In genomic region chr13:110559429-110559943, GRCh38 we compare ENCODE assay signal across 9 cellular contexts. TPM values are rescaled to one million over a fixed set of nuclear protein-coding genes. Genes with fewer than 3 reads are reported as not detected.
DNase-seq lines count a peak whose midpoint lies in the region; ATAC-seq, FAIRE-seq and TF ChIP-seq lines count a peak whose summit lies in the region.
"Had no signal": no experiment of that assay in that cellular context is flagged by ENCODE, and none has a peak within 500 bp of the region (broad histone marks: within the 10 kb centered on the region; RNA-seq: fewer than 3 reads in every experiment).

No MANE protein-coding gene starts in this region.

- no peak for FAIRE-seq in urothelium cell line (lab: Jason Lieb, UNC)
- FAIRE-seq: colon had no signal

- H3K27me3 Mint-ChIP-seq in activated CD8-positive, alpha-beta T cell treated with anti-CD3 and anti-CD28 coated beads, Interleukin-2, amount 10 ng/mL, durations not matched to agents 7 days and 5 days (ENCODE audit: low read depth): peaks cover 14% of the 10 kb centered on the region

- peaks cover 2% of the 10 kb centered on the region for H3K36me3 Mint-ChIP-seq in activated CD8-positive, alpha-beta T cell treated with anti-CD3 and anti-CD28 coated beads, Interleukin-2, amount 10 ng/mL, durations not matched to agents 7 days and 5 days (ENCODE audit: low read depth)

- peak overlapping the region; percentile 86; the same call in 1 of the 2 replicates for H3K4me3 ChIP-seq in BLaER1
- H3K4me3 ChIP-seq in ovary: peak overlapping the region; percentile 1

- intact Hi-C loops in ovary (cut with DNase I): no loop called here

- no peak for TF ChIP-seq EP300 in ovary (IDR thresholded peaks at IDR 0.05)

- TF ChIP-seq CTCF in ovary (IDR thresholded peaks at IDR 0.05): no peak

- 7 to 33% (median 10%) methylated on average over 8 to 15 of the region's 15 CpGs for WGBS in ovary, 3 donors

- H3K9ac ChIP-seq in BLaER1: peak overlapping the region; percentile 41; the same call in 1 of the 2 replicates

- peak overlapping the region; percentile 96 for H3K4me2 ChIP-seq in BLaER1

- H3K36me3 ChIP-seq in BLaER1: peaks cover 41% of the 10 kb centered on the region
- H3K36me3 ChIP-seq in ovary: no peaks in the 10 kb centered on the region

- peaks cover 35% of the 10 kb centered on the region for H3K4me1 Mint-ChIP-seq in activated CD8-positive, alpha-beta T cell treated with anti-CD3 and anti-CD28 coated beads, Interleukin-2, amount 10 ng/mL, durations not matched to agents 7 days and 5 days (ENCODE audit: low read depth)

- DNase-seq in RPMI7951 (ENCODE audit: low read depth) (peak; percentile 44), globus pallidus (ENCODE audit: low spot score) (peak; percentile 44), ovary (peak; percentile 48 to 67 (median 57)), DMS114 treated with DMSO at 0.1 percent for 48 hours (lab: John Stamatoyannopoulos, UW; ENCODE audit: unreplicated experiment) (no peak), urothelium cell line (ENCODE audit: low spot score) (no peak), superior temporal gyrus (ENCODE audit: extremely low spot score) (no peak)
- DNase-seq in activated CD8-positive, alpha-beta T cell treated with anti-CD3 and anti-CD28 coated beads, Interleukin-2, amount 10 ng/mL, durations not matched to agents 7 days and 5 days: no peak

- H3K27me3 ChIP-seq in BLaER1 (no peaks in the 10 kb centered on the region), ovary (no peaks in the 10 kb centered on the region)

- peaks cover 14% of the 10 kb centered on the region for H3K9me3 ChIP-seq in BLaER1
- H3K9me3 ChIP-seq in ovary: no peaks in the 10 kb centered on the region

- POLR2A ChIA-PET in activated CD8-positive, alpha-beta T cell treated with anti-CD3 and anti-CD28 coated beads, Interleukin-2, amount 10 ng/mL, durations not matched to agents 7 days and 5 days (lab: Charles Lee): no interaction called here

- peaks cover 46% of the 10 kb centered on the region for H4K20me1 ChIP-seq in BLaER1

- peaks cover 79% of the 10 kb centered on the region for H3K4me1 ChIP-seq in BLaER1
- peaks cover 6% of the 10 kb centered on the region for H3K4me1 ChIP-seq in ovary (ENCODE audit: insufficient read depth)

- H3K27ac Mint-ChIP-seq in activated CD8-positive, alpha-beta T cell treated with anti-CD3 and anti-CD28 coated beads, Interleukin-2, amount 10 ng/mL, durations not matched to agents 7 days and 5 days: no peak overlapping the region

- H3K4me3 Mint-ChIP-seq in activated CD8-positive, alpha-beta T cell treated with anti-CD3 and anti-CD28 coated beads, Interleukin-2, amount 10 ng/mL, durations not matched to agents 7 days and 5 days: no peak overlapping the region

- no peak for TF ChIP-seq POLR2A in ovary (IDR thresholded peaks at IDR 0.05)

- H3K9me3 Mint-ChIP-seq in activated CD8-positive, alpha-beta T cell treated with anti-CD3 and anti-CD28 coated beads, Interleukin-2, amount 10 ng/mL, durations not matched to agents 7 days and 5 days (ENCODE audit: insufficient read depth): no peaks in the 10 kb centered on the region

- CTCF ChIA-PET in activated CD8-positive, alpha-beta T cell treated with anti-CD3 and anti-CD28 coated beads, Interleukin-2, amount 10 ng/mL, durations not matched to agents 7 days and 5 days (lab: Charles Lee): interaction anchor here (0.6 kb wide), 1 partner anchor 382 kb away, joined by 3 read pairs; no protein-coding TSS in a partner anchor

- H3K27ac ChIP-seq in BLaER1: no peak overlapping the region
- H3K27ac ChIP-seq in ovary: peak overlapping the region; percentile 15 to 95

- no peak for ATAC-seq in activated CD8-positive, alpha-beta T cell treated with anti-CD3 and anti-CD28 coated beads, Interleukin-2, amount 10 ng/mL, durations not matched to agents 7 days and 5 days

RNA-seq across cellular contexts. Expression of gene RAB20, which starts 2.0 kb away (rescaled TPM):
- 16.6 and 21.8 TPM in 2 replicates for total RNA-seq in RPMI7951 (2014; rRNA removed; shearing (Covaris generic))
- 10 to 100 TPM; 14.5 to 32.6 (median 25.8) TPM for total RNA-seq in ovary
- polyA plus RNA-seq in ovary: 10 to 100 TPM; 18.4 to 20.7 TPM
- 1 to 10 TPM; 3.9 to 4.2 TPM for total RNA-seq in activated CD8-positive, alpha-beta T cell treated with anti-CD3 and anti-CD28 coated beads, Interleukin-2, amount 10 ng/mL, durations not matched to agents 7 days and 5 days

RNA-seq across cellular contexts. Expression of gene NAXD, which starts 55.9 kb away (rescaled TPM):
- total RNA-seq in RPMI7951 (2014; rRNA removed; shearing (Covaris generic)): 12.0 and 14.0 TPM in 2 replicates
- 10 to 100 TPM; 38.1 to 67.1 (median 56.9) TPM for total RNA-seq in ovary
- 10 to 100 TPM; 28.4 to 48.5 TPM for polyA plus RNA-seq in ovary
- total RNA-seq in activated CD8-positive, alpha-beta T cell treated with anti-CD3 and anti-CD28 coated beads, Interleukin-2, amount 10 ng/mL, durations not matched to agents 7 days and 5 days: 10 to 100 TPM; 23.7 to 24.3 TPM

Comparison
In these comparisons a context has a peak if more than half of its experiments do, and no peak if none do; other contexts are left out.
1. DNase-seq: peak in RPMI7951 (single experiment), globus pallidus (single experiment) and ovary (5 of 5); none in DMS114 treated with DMSO at 0.1 percent for 48 hours (single experiment), activated CD8-positive, alpha-beta T cell treated with anti-CD3 and anti-CD28 coated beads, Interleukin-2, amount 10 ng/mL, durations not matched to agents 7 days and 5 days (single experiment), urothelium cell line (single experiment) and superior temporal gyrus (single experiment).